ENCODE assay signal across 7 cellular contexts in genomic region chr12:12784911-12785814, GRCh38. TPM values are rescaled to one million over a fixed set of nuclear protein-coding genes. Genes with fewer than 3 reads are reported as not detected.
A peak's percentile ranks its signal among the peaks of the same experiment; 100 is the strongest.
DNase-seq lines count a peak whose midpoint lies in the region; ATAC-seq and TF ChIP-seq lines count a peak whose summit lies in the region.

Gene APOLD1, plus strand, starts transcription at chr12:12785659. Its CDS starts 33 bp downstream, at chr12:12785692.

- POLR2A ChIA-PET in activated naive CD8-positive, alpha-beta T cell treated with anti-CD3 and anti-CD28 coated beads, Interleukin-2, amount 10 ng/mL, durations not matched to agents 7 days and 5 days (lab: Charles Lee), result interaction anchor here (1.3 kb wide), 1 partner anchor 48 kb away, joined by 8 read pairs; no protein-coding TSS in a partner anchor

- H3K27me3 Mint-ChIP-seq in IgD-negative memory B cell, result peaks cover 2% of the 10 kb centered on the region
- no peaks in the 10 kb centered on the region for H3K27me3 Mint-ChIP-seq in activated naive CD8-positive, alpha-beta T cell treated with anti-CD3 and anti-CD28 coated beads, Interleukin-2, amount 10 ng/mL, durations not matched to agents 7 days and 5 days

- H3K4me3 Mint-ChIP-seq in IgD-negative memory B cell, result peak within 1 kb of the TSS; percentile 85 to 91 (median 90)
- H3K4me3 Mint-ChIP-seq in activated naive CD8-positive, alpha-beta T cell treated with anti-CD3 and anti-CD28 coated beads, Interleukin-2, amount 10 ng/mL, durations not matched to agents 7 days and 5 days, result peak within 1 kb of the TSS; percentile 68

- DNase-seq in activated naive CD8-positive, alpha-beta T cell treated with anti-CD3 and anti-CD28 coated beads, Interleukin-2, amount 10 ng/mL, durations not matched to agents 7 days and 5 days, result no peak
- DNase-seq in left ventricle myocardium superior, result peak; percentile 51
- DNase-seq in skeletal muscle cell (ENCODE audit: low read depth), result peak; percentile 63
- no peak for DNase-seq in NK-92 treated with Interleukin-12 subunit alpha and Interleukin-12 subunit beta, amount 100 ng/mL, for 24 hours (lab: John Stamatoyannopoulos, UW)
- DNase-seq in GM20000 (ENCODE audit: low spot score), result no peak
- DNase-seq in GM19240 (ENCODE audit: insufficient read length, low spot score), result no peak

- no peaks in the 10 kb centered on the region for H3K9me3 Mint-ChIP-seq in IgD-negative memory B cell
- H3K9me3 Mint-ChIP-seq in activated naive CD8-positive, alpha-beta T cell treated with anti-CD3 and anti-CD28 coated beads, Interleukin-2, amount 10 ng/mL, durations not matched to agents 7 days and 5 days, result no peaks in the 10 kb centered on the region

- no peak for ATAC-seq in activated naive CD8-positive, alpha-beta T cell treated with anti-CD3 and anti-CD28 coated beads, Interleukin-2, amount 10 ng/mL, durations not matched to agents 7 days and 5 days (ENCODE audit: low read depth)
- peak; percentile 39 for ATAC-seq in left ventricle myocardium superior

- intact Hi-C loops in left ventricle myocardium superior (cut with micrococcal nuclease), result no loop called here

- TF ChIP-seq CTCF in GM20000 (IDR thresholded peaks at IDR 0.05; ENCODE audit: extremely low read depth, missing control alignments), result no peak

- H3K4me1 Mint-ChIP-seq in IgD-negative memory B cell, result peaks cover 10 to 14% (median 11%) of the 10 kb centered on the region in 3 donors
- H3K4me1 Mint-ChIP-seq in activated naive CD8-positive, alpha-beta T cell treated with anti-CD3 and anti-CD28 coated beads, Interleukin-2, amount 10 ng/mL, durations not matched to agents 7 days and 5 days, result peaks cover 33% of the 10 kb centered on the region

- H3K27ac Mint-ChIP-seq in IgD-negative memory B cell, result peak within 1 kb of the TSS in 2 of 3 donors; percentile 45 to 53
- H3K27ac Mint-ChIP-seq in activated naive CD8-positive, alpha-beta T cell treated with anti-CD3 and anti-CD28 coated beads, Interleukin-2, amount 10 ng/mL, durations not matched to agents 7 days and 5 days, result peak within 1 kb of the TSS; percentile 45

- H3K4me3 ChIP-seq in skeletal muscle cell (ENCODE audit: low read depth, low read length), result peak within 1 kb of the TSS; percentile 58

- peaks cover 3% of the 10 kb centered on the region for H3K36me3 Mint-ChIP-seq in IgD-negative memory B cell
- H3K36me3 Mint-ChIP-seq in activated naive CD8-positive, alpha-beta T cell treated with anti-CD3 and anti-CD28 coated beads, Interleukin-2, amount 10 ng/mL, durations not matched to agents 7 days and 5 days, result no peaks in the 10 kb centered on the region

RNA-seq across cellular contexts. Expression of gene APOLD1, which starts in this region (rescaled TPM):
- polyA plus RNA-seq in IgD-negative memory B cell, result 0.23 TPM
- total RNA-seq in activated naive CD8-positive, alpha-beta T cell treated with anti-CD3 and anti-CD28 coated beads, Interleukin-2, amount 10 ng/mL, durations not matched to agents 7 days and 5 days, result 10 to 100 TPM; 10.3 to 12.1 TPM
- total RNA-seq in left ventricle myocardium superior, result 21.3 TPM

Comparison
In these comparisons a context has a peak if more than half of its experiments do, and no peak if none do; other contexts are left out.
1. DNase-seq: peak in left ventricle myocardium superior (single experiment) and skeletal muscle cell (single experiment); none in activated naive CD8-positive, alpha-beta T cell treated with anti-CD3 and anti-CD28 coated beads, Interleukin-2, amount 10 ng/mL, durations not matched to agents 7 days and 5 days (single experiment), NK-92 treated with Interleukin-12 subunit alpha and Interleukin-12 subunit beta, amount 100 ng/mL, for 24 hours (single experiment), GM20000 (single experiment) and GM19240 (single experiment).